In genomic region chr6:51959744-51960383, GRCh38 we compare ENCODE assay signal across 9 cellular contexts.
DNase-seq lines count a peak whose midpoint lies in the region; ATAC-seq and TF ChIP-seq lines count a peak whose summit lies in the region.
"Had no signal": no experiment of that assay in that cellular context is flagged by ENCODE, and none has a peak within 500 bp of the region (broad histone marks: within the 10 kb centered on the region; RNA-seq: fewer than 3 reads in every experiment).

No MANE protein-coding gene starts in this region.

- no peaks in the 10 kb centered on the region for H3K9me2 ChIP-seq in GM23338 (ENCODE audit: insufficient read depth)

- no peak overlapping the region for H3K27ac Mint-ChIP-seq in GM23338
- H3K27ac Mint-ChIP-seq: naive thymus-derived CD4-positive, alpha-beta T cell had no signal

- no peak overlapping the region for H3K4me3 ChIP-seq in GM23338
- no peak overlapping the region for H3K4me3 ChIP-seq in LNCaP clone FGC (ENCODE audit: low read depth, low read length)
- no peak overlapping the region for H3K4me3 ChIP-seq in choroid plexus epithelial cell (ENCODE audit: low read depth, low read length)
- no peak overlapping the region for H3K4me3 ChIP-seq in liver (ENCODE audit: low read depth in 1 of 3, low read length in 3 of 3)

- no peaks in the 10 kb centered on the region for H3K4me1 Mint-ChIP-seq in activated T-cell treated with anti-CD3 and anti-CD28 coated beads, Interleukin-2, amount 50 U/mL, for 4 hours (ENCODE audit: low read depth)
- no peaks in the 10 kb centered on the region for H3K4me1 Mint-ChIP-seq in GM23338
- H3K4me1 Mint-ChIP-seq: naive thymus-derived CD4-positive, alpha-beta T cell had no signal

- H3K4me2 ChIP-seq in GM23338 = no peak overlapping the region

- TF ChIP-seq RAD21 in liver (IDR thresholded peaks at IDR 0.05) = peak; percentile 93 to 96

- no peaks in the 10 kb centered on the region for H3F3A ChIP-seq in GM23338 (replicated peaks; ENCODE audit: low read depth)

- H3K27me3 ChIP-seq in GM23338 (ENCODE audit: insufficient read depth) (no peaks in the 10 kb centered on the region), liver (ENCODE audit: control insufficient read depth in 4 of 4, insufficient read depth in 4 of 4, low read length in 3 of 4) (no peaks in the 10 kb centered on the region)

- ATAC-seq in activated T-cell treated with anti-CD3 and anti-CD28 coated beads, Interleukin-2, amount 50 U/mL, for 4 hours = no peak
- ATAC-seq in GM23338 = peak; percentile 90
- ATAC-seq in stimulated activated naive CD8-positive, alpha-beta T cell treated with anti-CD3 and anti-CD28 coated beads, Interleukin-15, Interleukin-2, amounts not matched to agents 100 U/mL and 50 U/mL, for 24 hours = peak; percentile 40
- ATAC-seq: naive thymus-derived CD4-positive, alpha-beta T cell had no signal

- H2AFZ ChIP-seq in GM23338 = no peak overlapping the region

- H3K4me3 Mint-ChIP-seq in activated T-cell treated with anti-CD3 and anti-CD28 coated beads, Interleukin-2, amount 50 U/mL, for 4 hours = no peak overlapping the region
- no peak overlapping the region for H3K4me3 Mint-ChIP-seq in GM23338
- H3K4me3 Mint-ChIP-seq: naive thymus-derived CD4-positive, alpha-beta T cell had no signal

- no peaks in the 10 kb centered on the region for H3K9me3 Mint-ChIP-seq in activated T-cell treated with anti-CD3 and anti-CD28 coated beads, Interleukin-2, amount 50 U/mL, for 4 hours
- no peaks in the 10 kb centered on the region for H3K9me3 Mint-ChIP-seq in GM23338

- H3K4me1 ChIP-seq in GM23338 (ENCODE audit: insufficient read depth) = no peaks in the 10 kb centered on the region
- no peaks in the 10 kb centered on the region for H3K4me1 ChIP-seq in liver (ENCODE audit: control insufficient read depth in 4 of 4, insufficient read depth in 4 of 4, low read length in 3 of 4)

- no peaks in the 10 kb centered on the region for H4K20me1 ChIP-seq in GM23338 (replicated peaks; ENCODE audit: insufficient read depth)

- H3K9me3 ChIP-seq in liver (ENCODE audit: control insufficient read depth in 4 of 4, low read length in 3 of 4) = no peaks in the 10 kb centered on the region

- H3K36me3 Mint-ChIP-seq in activated T-cell treated with anti-CD3 and anti-CD28 coated beads, Interleukin-2, amount 50 U/mL, for 4 hours (ENCODE audit: insufficient read depth) = no peaks in the 10 kb centered on the region
- no peaks in the 10 kb centered on the region for H3K36me3 Mint-ChIP-seq in GM23338 (ENCODE audit: low read depth)
- H3K36me3 Mint-ChIP-seq: naive thymus-derived CD4-positive, alpha-beta T cell had no signal

- peak; percentile 91 to 98 for TF ChIP-seq CTCF in GM23338 (conservative IDR thresholded peaks at IDR 0.05; ENCODE audit: low read depth in 2 of 2)
- TF ChIP-seq CTCF in LNCaP clone FGC (IDR thresholded peaks at IDR 0.05; ENCODE audit: control insufficient read depth, extremely low read depth, insufficient read depth) = peak; percentile 95
- TF ChIP-seq CTCF in choroid plexus epithelial cell (conservative IDR thresholded peaks at IDR 0.05; ENCODE audit: low read depth, low read length) = peak; percentile 91
- TF ChIP-seq CTCF in liver (IDR thresholded peaks at IDR 0.05; ENCODE audit: low read depth, low read length, missing input control) = peak; percentile 67

- peak; percentile 27 for DNase-seq in activated T-cell treated with anti-CD3 and anti-CD28 coated beads for 48 hours (ENCODE audit: low read depth)
- no peak for DNase-seq in activated T-cell treated with anti-CD3 and anti-CD28 coated beads, Interleukin-2, amount 50 U/mL, for 4 hours
- peak; percentile 86 for DNase-seq in GM23338 (ENCODE audit: low spot score)
- DNase-seq in LNCaP clone FGC (ENCODE audit: low read depth) = peak; percentile 59
- DNase-seq in RPMI8226 = peak; percentile 70
- peak; percentile 80 for DNase-seq in choroid plexus epithelial cell (ENCODE audit: low read depth)
- peak; percentile 60 for DNase-seq in stimulated activated naive CD8-positive, alpha-beta T cell treated with anti-CD3 and anti-CD28 coated beads, Interleukin-15, Interleukin-2, amounts not matched to agents 100 U/mL and 50 U/mL, for 24 hours

- H3K36me3 ChIP-seq in GM23338 (ENCODE audit: insufficient read depth) (no peaks in the 10 kb centered on the region), liver (ENCODE audit: control insufficient read depth in 4 of 4, insufficient read depth in 3 of 4, low read depth in 1 of 4, low read length in 3 of 4) (no peaks in the 10 kb centered on the region)

- WGBS in liver = 33% methylated on average over 6 of the region's 6 CpGs

- no peaks in the 10 kb centered on the region for H3K79me2 ChIP-seq in GM23338 (replicated peaks; ENCODE audit: insufficient read depth)

- H3K9ac ChIP-seq in liver (ENCODE audit: low read depth in 1 of 2, low read length in 2 of 2) = no peak overlapping the region

- H3K27me3 Mint-ChIP-seq in activated T-cell treated with anti-CD3 and anti-CD28 coated beads, Interleukin-2, amount 50 U/mL, for 4 hours (ENCODE audit: low read depth) = peaks cover 15% of the 10 kb centered on the region
- H3K27me3 Mint-ChIP-seq in GM23338 (ENCODE audit: insufficient read depth, low read depth, poor library complexity) = no peaks in the 10 kb centered on the region

- H3K27ac ChIP-seq in GM23338 (ENCODE audit: low read depth) (no peak overlapping the region), liver (ENCODE audit: low read depth in 1 of 2, low read length in 2 of 2) (no peak overlapping the region)

TF ChIP-seq in GM23338, 12 proteins besides CTCF, POLR2A, EP300 and RAD21:
- no peak for TF ChIP-seq CREB1 (CRISPR knock-in tag; IDR thresholded peaks at IDR 0.05; ENCODE audit: low read depth)
- TF ChIP-seq JUNB (IDR thresholded peaks at IDR 0.05; ENCODE audit: unreplicated experiment) = no peak
- TF ChIP-seq, protein P1, sequence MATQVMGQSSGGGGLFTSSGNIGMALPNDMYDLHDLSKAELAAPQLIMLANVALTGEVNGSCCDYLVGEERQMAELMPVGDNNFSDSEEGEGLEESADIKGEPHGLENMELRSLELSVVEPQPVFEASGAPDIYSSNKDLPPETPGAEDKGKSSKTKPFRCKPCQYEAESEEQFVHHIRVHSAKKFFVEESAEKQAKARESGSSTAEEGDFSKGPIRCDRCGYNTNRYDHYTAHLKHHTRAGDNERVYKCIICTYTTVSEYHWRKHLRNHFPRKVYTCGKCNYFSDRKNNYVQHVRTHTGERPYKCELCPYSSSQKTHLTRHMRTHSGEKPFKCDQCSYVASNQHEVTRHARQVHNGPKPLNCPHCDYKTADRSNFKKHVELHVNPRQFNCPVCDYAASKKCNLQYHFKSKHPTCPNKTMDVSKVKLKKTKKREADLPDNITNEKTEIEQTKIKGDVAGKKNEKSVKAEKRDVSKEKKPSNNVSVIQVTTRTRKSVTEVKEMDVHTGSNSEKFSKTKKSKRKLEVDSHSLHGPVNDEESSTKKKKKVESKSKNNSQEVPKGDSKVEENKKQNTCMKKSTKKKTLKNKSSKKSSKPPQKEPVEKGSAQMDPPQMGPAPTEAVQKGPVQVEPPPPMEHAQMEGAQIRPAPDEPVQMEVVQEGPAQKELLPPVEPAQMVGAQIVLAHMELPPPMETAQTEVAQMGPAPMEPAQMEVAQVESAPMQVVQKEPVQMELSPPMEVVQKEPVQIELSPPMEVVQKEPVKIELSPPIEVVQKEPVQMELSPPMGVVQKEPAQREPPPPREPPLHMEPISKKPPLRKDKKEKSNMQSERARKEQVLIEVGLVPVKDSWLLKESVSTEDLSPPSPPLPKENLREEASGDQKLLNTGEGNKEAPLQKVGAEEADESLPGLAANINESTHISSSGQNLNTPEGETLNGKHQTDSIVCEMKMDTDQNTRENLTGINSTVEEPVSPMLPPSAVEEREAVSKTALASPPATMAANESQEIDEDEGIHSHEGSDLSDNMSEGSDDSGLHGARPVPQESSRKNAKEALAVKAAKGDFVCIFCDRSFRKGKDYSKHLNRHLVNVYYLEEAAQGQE (IDR thresholded peaks at IDR 0.05; ENCODE audit: unreplicated experiment) = no peak
- TF ChIP-seq STAT1 (IDR thresholded peaks at IDR 0.05; ENCODE audit: unreplicated experiment) = no peak
- TF ChIP-seq EZH2phosphoT487 (IDR thresholded peaks at IDR 0.05; ENCODE audit: unreplicated experiment) = no peak

TF ChIP-seq in liver, 16 proteins besides CTCF, POLR2A, EP300 and RAD21 (continues in another document):
- no peak for TF ChIP-seq ZBTB33 (IDR thresholded peaks at IDR 0.05)

Comparison
In these comparisons a context has a peak if more than half of its experiments do, and no peak if none do; other contexts are left out.
1. ATAC-seq: peak in GM23338 (single experiment) and stimulated activated naive CD8-positive, alpha-beta T cell treated with anti-CD3 and anti-CD28 coated beads, Interleukin-15, Interleukin-2, amounts not matched to agents 100 U/mL and 50 U/mL, for 24 hours (single experiment); none in activated T-cell treated with anti-CD3 and anti-CD28 coated beads, Interleukin-2, amount 50 U/mL, for 4 hours (0 of 2).
2. Peak in every context shown above with its lines, with median percentiles within 50 percentile points of each other: CTCF ChIP-seq.